ENCODE assay signal across 10 cellular contexts in genomic region chr18:24027156-24027555, GRCh38. TPM values are rescaled to one million over a fixed set of nuclear protein-coding genes. Genes with fewer than 3 reads are reported as not detected.
DNase-seq lines count a peak whose midpoint lies in the region; ATAC-seq and TF ChIP-seq lines count a peak whose summit lies in the region.
"Had no signal": no experiment of that assay in that cellular context is flagged by ENCODE, and none has a peak within 500 bp of the region (broad histone marks: within the 10 kb centered on the region; RNA-seq: fewer than 3 reads in every experiment).

No MANE protein-coding gene starts in this region.

- H3K9me3 ChIP-seq in adrenal gland (replicated peaks in 1 of 3): no peaks in the 10 kb centered on the region

- peak; percentile 65 for DNase-seq in A172 (ENCODE audit: low spot score)
- peak; percentile 74 for DNase-seq in HFFc6
- peak; percentile 66 to 89 (median 87) for DNase-seq in adrenal gland
- no peak for DNase-seq in left lobe of liver (ENCODE audit: low spot score)
- no peak for DNase-seq in H7
- DNase-seq in left colon: no peak
- DNase-seq: activated CD4-positive, alpha-beta T cell treated with anti-CD3 and anti-CD28 coated beads, Interleukin-2, amount 10 ng/mL, durations not matched to agents 7 days and 5 days; central memory CD4-positive, alpha-beta T cell had no signal

- peak; percentile 75 for ATAC-seq in left lobe of liver
- no peak for ATAC-seq in HG03175 (IDR thresholded peaks at IDR 0.05; ENCODE audit: unreplicated experiment)
- no peak for ATAC-seq in stimulated activated memory B cell treated with anti-CD40 and anti-IgM and Interleukin-4, amounts not matched to agents 10 μg/mL and 1 μg/mL and 100 μg/mL, for 72 hours
- ATAC-seq in left colon: no peak

- H3K27me3 Mint-ChIP-seq in HFFc6 (ENCODE audit: insufficient read depth): no peaks in the 10 kb centered on the region
- no peaks in the 10 kb centered on the region for H3K27me3 Mint-ChIP-seq in stimulated activated memory B cell treated with anti-CD40 and anti-IgM and Interleukin-4, amounts not matched to agents 10 μg/mL and 1 μg/mL and 100 μg/mL, for 72 hours
- H3K27me3 Mint-ChIP-seq: activated CD4-positive, alpha-beta T cell treated with anti-CD3 and anti-CD28 coated beads, Interleukin-2, amount 10 ng/mL, durations not matched to agents 7 days and 5 days had no signal

- H3K4me1 Mint-ChIP-seq in HFFc6 (ENCODE audit: low read depth): peaks cover 39% of the 10 kb centered on the region
- H3K4me1 Mint-ChIP-seq in stimulated activated memory B cell treated with anti-CD40 and anti-IgM and Interleukin-4, amounts not matched to agents 10 μg/mL and 1 μg/mL and 100 μg/mL, for 72 hours: peaks cover 72% of the 10 kb centered on the region

- no peaks in the 10 kb centered on the region for H3K27me3 ChIP-seq in adrenal gland
- H3K27me3 ChIP-seq in H7 (ENCODE audit: control insufficient read depth, insufficient read depth, low read length): no peaks in the 10 kb centered on the region

- no peaks in the 10 kb centered on the region for H3K9me3 Mint-ChIP-seq in HFFc6
- no peaks in the 10 kb centered on the region for H3K9me3 Mint-ChIP-seq in stimulated activated memory B cell treated with anti-CD40 and anti-IgM and Interleukin-4, amounts not matched to agents 10 μg/mL and 1 μg/mL and 100 μg/mL, for 72 hours
- H3K9me3 Mint-ChIP-seq: activated CD4-positive, alpha-beta T cell treated with anti-CD3 and anti-CD28 coated beads, Interleukin-2, amount 10 ng/mL, durations not matched to agents 7 days and 5 days had no signal

- TF ChIP-seq CTCF in HFFc6 (IDR thresholded peaks at IDR 0.05) (no peak), adrenal gland (IDR thresholded peaks at IDR 0.05) (no peak)

- intact Hi-C loops in adrenal gland (cut with DNase I) (no loop called here), left colon (cut with DNase I, micrococcal nuclease) (no loop called here)

- H3K4me3 Mint-ChIP-seq in HFFc6: peak overlapping the region; percentile 57
- H3K4me3 Mint-ChIP-seq in stimulated activated memory B cell treated with anti-CD40 and anti-IgM and Interleukin-4, amounts not matched to agents 10 μg/mL and 1 μg/mL and 100 μg/mL, for 72 hours: no peak overlapping the region
- H3K4me3 Mint-ChIP-seq: activated CD4-positive, alpha-beta T cell treated with anti-CD3 and anti-CD28 coated beads, Interleukin-2, amount 10 ng/mL, durations not matched to agents 7 days and 5 days had no signal

- H3K4me3 ChIP-seq in adrenal gland (peak overlapping the region in 1 of 4 donors; percentile 18), H7 (ENCODE audit: insufficient read depth, low read depth, low read length) (no peak overlapping the region)

- WGBS in adrenal gland, 4 donors: 28 to 36% (median 31%) methylated on average over 9 of the region's 9 CpGs

- H3K27ac ChIP-seq in adrenal gland: peak overlapping the region in 4 of 5 donors; percentile 47 to 74 (median 57)

- peaks cover 5% of the 10 kb centered on the region; the same call in 1 of the 2 replicates for H3K36me3 Mint-ChIP-seq in HFFc6 (ENCODE audit: low read depth)
- peaks cover 30% of the 10 kb centered on the region for H3K36me3 Mint-ChIP-seq in stimulated activated memory B cell treated with anti-CD40 and anti-IgM and Interleukin-4, amounts not matched to agents 10 μg/mL and 1 μg/mL and 100 μg/mL, for 72 hours

- H3K27ac Mint-ChIP-seq in HFFc6: peak overlapping the region; percentile 8; the same call in 1 of the 2 replicates
- H3K27ac Mint-ChIP-seq in stimulated activated memory B cell treated with anti-CD40 and anti-IgM and Interleukin-4, amounts not matched to agents 10 μg/mL and 1 μg/mL and 100 μg/mL, for 72 hours: no peak overlapping the region
- H3K27ac Mint-ChIP-seq: activated CD4-positive, alpha-beta T cell treated with anti-CD3 and anti-CD28 coated beads, Interleukin-2, amount 10 ng/mL, durations not matched to agents 7 days and 5 days had no signal

- peaks cover 0 to 16% of the 10 kb centered on the region in 2 donors for H3K4me1 ChIP-seq in adrenal gland (replicated peaks in 1 of 2)

- H3K36me3 ChIP-seq in adrenal gland (replicated peaks in 1 of 2) (no peaks in the 10 kb centered on the region), H7 (replicated peaks; ENCODE audit: control insufficient read depth, insufficient read depth, low read length) (peaks cover 9% of the 10 kb centered on the region)

- TF ChIP-seq POLR2A in adrenal gland (IDR thresholded peaks at IDR 0.05): no peak

RNA-seq across cellular contexts. Expression of gene TTC39C, which starts 12.6 kb away (rescaled TPM):
- 17.8 and 21.8 TPM in 2 replicates for total RNA-seq in A172 (2014; rRNA removed; shearing (Covaris generic))
- 10 to 100 TPM; 10.1 to 21.3 (median 17.4) TPM for total RNA-seq in HFFc6 (2021; fragmentation: NEBNext Ultra II Directional; extraction: Animal tissue kit (Norgen Biotek cat#: 25700))
- 10 to 100 TPM; 37.9 to 77.6 (median 51.0) TPM for total RNA-seq in adrenal gland
- 10 to 100 TPM; 31.2 to 53.5 (median 35.9) TPM for polyA plus RNA-seq in adrenal gland
- 133 TPM for total RNA-seq in left lobe of liver
- total RNA-seq in H7 (2014; rRNA removed; shearing (Covaris generic)): 16.2 and 17.4 TPM in 2 replicates
- total RNA-seq in left colon: 1 to 10 TPM; 8.5 to 8.7 TPM

Comparison
In these comparisons a context has a peak if more than half of its experiments do, and no peak if none do; other contexts are left out.
1. DNase-seq: peak in A172 (single experiment), HFFc6 (single experiment) and adrenal gland (7 of 7); none in left lobe of liver (single experiment), H7 (single experiment) and left colon (0 of 2).